Comparison of ENCODE assay signal across 4 cellular contexts in the genomic region with DNA sequence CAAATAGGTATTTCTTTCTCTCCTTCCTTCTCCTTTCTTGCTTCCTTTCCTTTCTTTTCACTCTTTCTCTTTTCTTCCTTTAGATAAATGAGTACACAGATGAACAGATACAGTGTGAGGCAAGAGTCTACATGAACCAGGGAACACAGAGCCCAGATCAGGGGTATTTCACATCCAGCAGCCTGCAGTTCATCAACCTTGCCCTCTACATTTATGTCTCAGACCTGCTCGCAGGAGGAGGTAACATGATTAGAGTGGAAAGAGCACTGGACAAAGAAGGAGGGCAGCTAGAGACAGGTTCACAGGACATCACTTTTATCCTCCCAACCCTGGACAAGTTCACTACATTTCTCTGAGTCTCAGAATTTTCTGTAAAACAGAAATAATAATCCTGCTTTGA.
"Had no signal": no experiment of that assay in that cellular context is flagged by ENCODE, and none has a peak within 500 bp of the region (broad histone marks: within the 10 kb centered on the region; RNA-seq: fewer than 3 reads in every experiment).

No MANE protein-coding gene starts in this region.

- H3K4me3 Mint-ChIP-seq: GM23338, H9 had no signal

- ATAC-seq: GM23338 had no signal

- H3K27ac Mint-ChIP-seq: GM23338, H9 had no signal

- H3K9me3 Mint-ChIP-seq: GM23338, H9 had no signal

- DNase-seq: H9, HCEC 1CT, IMR-90 had no signal

- H2AFZ ChIP-seq: GM23338 had no signal

- H3K4me3 ChIP-seq: GM23338 had no signal

- H3K4me2 ChIP-seq: GM23338 had no signal
